ENCODE assay signal across 40 cellular contexts in the genomic region with DNA sequence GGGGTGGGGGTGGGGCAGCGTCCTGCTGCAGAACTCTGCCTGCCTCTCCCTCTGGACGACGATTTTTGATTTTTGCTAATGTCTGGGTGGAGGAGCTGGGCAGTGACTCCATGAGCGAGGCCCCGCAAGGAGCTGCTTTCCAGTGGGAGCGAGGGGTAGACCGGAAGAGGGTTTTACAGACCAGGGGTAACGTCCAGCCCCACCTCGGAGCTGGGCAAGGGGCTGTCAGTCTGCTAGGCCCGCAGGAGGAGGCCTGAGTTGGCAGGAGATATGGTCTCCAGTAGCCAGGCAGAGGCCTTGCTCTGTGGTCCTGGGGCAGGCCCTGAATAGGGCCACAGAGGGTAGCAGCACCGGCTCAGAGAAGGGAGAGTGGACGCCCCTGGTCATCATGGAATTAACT. TPM values are rescaled to one million over a fixed set of nuclear protein-coding genes. Genes with fewer than 3 reads are reported as not detected.
"Had no signal": no experiment of that assay in that cellular context is flagged by ENCODE, and none has a peak within 500 bp of the region (broad histone marks: within the 10 kb centered on the region; RNA-seq: fewer than 3 reads in every experiment).

No MANE protein-coding gene starts in this region.

- DNase-seq: activated CD4-positive, alpha-beta memory T cell treated with anti-CD3 and anti-CD28 coated beads, Interleukin-2, amount 10 ng/mL, durations not matched to agents 7 days and 5 days; activated CD4-positive, alpha-beta T cell treated with anti-CD3 and anti-CD28 coated beads for 1 hour; activated CD4-positive, alpha-beta T cell treated with anti-CD3 and anti-CD28 coated beads for 36 hours; activated CD4-positive, alpha-beta T cell treated with anti-CD3 and anti-CD28 coated beads for 48 hours; activated CD4-positive, alpha-beta T cell treated with anti-CD3 and anti-CD28 coated beads, Interleukin-2, amount 10 ng/mL, durations not matched to agents 7 days and 5 days; activated CD4-positive, alpha-beta T cell treated with anti-CD3 and anti-CD28 coated beads, Interleukin-2, amount 50 U/mL, for 48 hours; activated CD4-positive, CD25-positive, alpha-beta regulatory T cell; activated CD8-positive, alpha-beta memory T cell treated with anti-CD3 and anti-CD28 coated beads for 24 hours; activated CD8-positive, alpha-beta memory T cell treated with anti-CD3 and anti-CD28 coated beads, Interleukin-2, amount 10 ng/mL, durations not matched to agents 7 days and 5 days; activated CD8-positive, alpha-beta memory T cell treated with anti-CD3 and anti-CD28 coated beads, Interleukin-2, amount 50 U/mL, for 48 hours; activated CD8-positive, alpha-beta T cell treated with anti-CD3 and anti-CD28 coated beads, Interleukin-2, amount 10 ng/mL, durations not matched to agents 7 days and 5 days; activated gamma-delta T cell; activated naive CD4-positive, alpha-beta T cell treated with anti-CD3 and anti-CD28 coated beads, Interleukin-2, amount 10 ng/mL, durations not matched to agents 7 days and 5 days; activated naive CD4-positive, alpha-beta T cell treated with Interleukin-2 at 50 U/mL for 16 hours; activated naive CD8-positive, alpha-beta T cell treated with anti-CD3 and anti-CD28 coated beads, Interleukin-2, amount 10 ng/mL, durations not matched to agents 7 days and 5 days; activated naive CD8-positive, alpha-beta T cell treated with anti-CD3 and anti-CD28 coated beads, Interleukin-2, amount 50 U/mL, for 24 hours; activated T-cell treated with anti-CD3 and anti-CD28 coated beads, Interleukin-2, amount 50 U/mL, for 24 hours; activated T-cell treated with anti-CD3 and anti-CD28 coated beads, Interleukin-2, amount 50 U/mL, for 48 hours; amygdala; aorta; body of pancreas; brain microvascular endothelial cell; central memory CD4-positive, alpha-beta T cell; SW 1271; T-helper 1 cell; T-helper 2 cell; T-helper 9 cell; WERI-Rb-1 had no signal

- H3K36me3 ChIP-seq: brain microvascular endothelial cell, breast epithelium had no signal

- H3K4me1 ChIP-seq: breast epithelium had no signal

- H3K4me3 ChIP-seq: body of pancreas, breast epithelium had no signal

- H3K36me3 Mint-ChIP-seq: activated CD8-positive, alpha-beta memory T cell treated with anti-CD3 and anti-CD28 coated beads, Interleukin-2, amount 10 ng/mL, durations not matched to agents 7 days and 5 days; activated naive CD4-positive, alpha-beta T cell treated with anti-CD3 and anti-CD28 coated beads, Interleukin-2, amount 10 ng/mL, durations not matched to agents 7 days and 5 days; activated naive CD4-positive, alpha-beta T cell treated with anti-CD3 and anti-CD28 coated beads, Interleukin-2, amount 50 U/mL, for 24 hours; activated naive CD8-positive, alpha-beta T cell; activated naive CD8-positive, alpha-beta T cell treated with anti-CD3 and anti-CD28 coated beads, Interleukin-2, amount 10 ng/mL, durations not matched to agents 7 days and 5 days; WTC11 had no signal

- H3K4me3 Mint-ChIP-seq: activated CD4-positive, alpha-beta memory T cell treated with anti-CD3 and anti-CD28 coated beads, Interleukin-2, amount 10 ng/mL, durations not matched to agents 7 days and 5 days; activated CD4-positive, alpha-beta T cell treated with anti-CD3 and anti-CD28 coated beads for 36 hours; activated CD4-positive, alpha-beta T cell treated with anti-CD3 and anti-CD28 coated beads, Interleukin-2, amount 10 ng/mL, durations not matched to agents 7 days and 5 days; activated CD8-positive, alpha-beta memory T cell treated with anti-CD3 and anti-CD28 coated beads, Interleukin-2, amount 10 ng/mL, durations not matched to agents 7 days and 5 days; activated CD8-positive, alpha-beta T cell treated with anti-CD3 and anti-CD28 coated beads, Interleukin-2, amount 10 ng/mL, durations not matched to agents 7 days and 5 days; activated naive CD4-positive, alpha-beta T cell treated with anti-CD3 and anti-CD28 coated beads, Interleukin-2, amount 10 ng/mL, durations not matched to agents 7 days and 5 days; activated naive CD4-positive, alpha-beta T cell treated with anti-CD3 and anti-CD28 coated beads, Interleukin-2, amount 50 U/mL, for 24 hours; activated naive CD8-positive, alpha-beta T cell; activated naive CD8-positive, alpha-beta T cell treated with anti-CD3 and anti-CD28 coated beads, Interleukin-2, amount 10 ng/mL, durations not matched to agents 7 days and 5 days; activated naive CD8-positive, alpha-beta T cell treated with anti-CD3 and anti-CD28 coated beads, Interleukin-2, amount 50 U/mL, for 24 hours; activated T-cell treated with anti-CD3 and anti-CD28 coated beads, Interleukin-2, amount 50 U/mL, for 24 hours; T-helper 1 cell treated with Interleukin-12 subunit alpha and Interleukin-12 subunit beta and Interleukin-4 antibody, amounts not matched to agents 30 μg/mL and 1 μg/mL, for 36 hours; T-helper 2 cell treated with Interferon-gamma antibody and Interleukin-4, amounts not matched to agents 5 μg/mL and 100 μg/mL, for 36 hours; WTC11 had no signal

- H3K9me3 ChIP-seq: body of pancreas, breast epithelium had no signal

- FAIRE-seq: astrocyte, TTC549 had no signal

- H3K9me3 Mint-ChIP-seq: activated CD4-positive, alpha-beta memory T cell treated with anti-CD3 and anti-CD28 coated beads, Interleukin-2, amount 10 ng/mL, durations not matched to agents 7 days and 5 days; activated CD4-positive, alpha-beta T cell treated with anti-CD3 and anti-CD28 coated beads, Interleukin-2, amount 10 ng/mL, durations not matched to agents 7 days and 5 days; activated naive CD4-positive, alpha-beta T cell treated with anti-CD3 and anti-CD28 coated beads, Interleukin-2, amount 10 ng/mL, durations not matched to agents 7 days and 5 days; activated naive CD4-positive, alpha-beta T cell treated with anti-CD3 and anti-CD28 coated beads, Interleukin-2, amount 50 U/mL, for 24 hours; activated naive CD8-positive, alpha-beta T cell treated with anti-CD3 and anti-CD28 coated beads, Interleukin-2, amount 10 ng/mL, durations not matched to agents 7 days and 5 days; activated naive CD8-positive, alpha-beta T cell treated with anti-CD3 and anti-CD28 coated beads, Interleukin-2, amount 50 U/mL, for 24 hours; activated T-cell treated with anti-CD3 and anti-CD28 coated beads, Interleukin-2, amount 50 U/mL, for 24 hours; activated T-helper 2 cell treated with anti-CD3 and anti-CD28 coated beads, Interferon-gamma antibody, Interleukin-2, Interleukin-4, amounts not matched to agents 10 μg/mL and 5 μg/mL and 100 μg/mL, durations not matched to agents 14 hours and 24 hours and 36 hours; T-helper 1 cell treated with Interleukin-12 subunit alpha and Interleukin-12 subunit beta and Interleukin-4 antibody, amounts not matched to agents 30 μg/mL and 1 μg/mL, for 36 hours; T-helper 2 cell treated with Interferon-gamma antibody and Interleukin-4, amounts not matched to agents 5 μg/mL and 100 μg/mL, for 36 hours; WTC11 had no signal

- H3K27ac ChIP-seq: body of pancreas, brain microvascular endothelial cell, breast epithelium, WERI-Rb-1 had no signal

- ATAC-seq: activated CD4-positive, alpha-beta T cell treated with anti-CD3 and anti-CD28 coated beads for 36 hours; activated CD4-positive, CD25-positive, alpha-beta regulatory T cell treated with anti-CD3 and anti-CD28 coated beads, Interleukin-2, amount 50 U/mL, for 24 hours; activated CD8-positive, alpha-beta memory T cell treated with anti-CD3 and anti-CD28 coated beads, Interleukin-2, amount 10 ng/mL, durations not matched to agents 7 days and 5 days; activated CD8-positive, alpha-beta T cell treated with anti-CD3 and anti-CD28 coated beads, Interleukin-2, amount 10 ng/mL, durations not matched to agents 7 days and 5 days; activated naive CD8-positive, alpha-beta T cell treated with anti-CD3 and anti-CD28 coated beads, Interleukin-2, amount 50 U/mL, for 24 hours; body of pancreas; WTC11 had no signal

- H3K27me3 ChIP-seq: body of pancreas, breast epithelium had no signal

- H3K27ac Mint-ChIP-seq: activated CD4-positive, alpha-beta memory T cell treated with anti-CD3 and anti-CD28 coated beads, Interleukin-2, amount 10 ng/mL, durations not matched to agents 7 days and 5 days; activated CD4-positive, alpha-beta T cell treated with anti-CD3 and anti-CD28 coated beads for 36 hours; activated CD4-positive, alpha-beta T cell treated with anti-CD3 and anti-CD28 coated beads, Interleukin-2, amount 10 ng/mL, durations not matched to agents 7 days and 5 days; activated CD8-positive, alpha-beta memory T cell treated with anti-CD3 and anti-CD28 coated beads, Interleukin-2, amount 10 ng/mL, durations not matched to agents 7 days and 5 days; activated CD8-positive, alpha-beta T cell treated with anti-CD3 and anti-CD28 coated beads, Interleukin-2, amount 10 ng/mL, durations not matched to agents 7 days and 5 days; activated naive CD4-positive, alpha-beta T cell treated with anti-CD3 and anti-CD28 coated beads, Interleukin-2, amount 10 ng/mL, durations not matched to agents 7 days and 5 days; activated naive CD8-positive, alpha-beta T cell; activated naive CD8-positive, alpha-beta T cell treated with anti-CD3 and anti-CD28 coated beads, Interleukin-2, amount 10 ng/mL, durations not matched to agents 7 days and 5 days; activated naive CD8-positive, alpha-beta T cell treated with anti-CD3 and anti-CD28 coated beads, Interleukin-2, amount 50 U/mL, for 24 hours; activated T-cell treated with anti-CD3 and anti-CD28 coated beads, Interleukin-2, amount 50 U/mL, for 24 hours; activated T-helper 2 cell treated with anti-CD3 and anti-CD28 coated beads, Interferon-gamma antibody, Interleukin-2, Interleukin-4, amounts not matched to agents 10 μg/mL and 5 μg/mL and 100 μg/mL, durations not matched to agents 14 hours and 24 hours and 36 hours; T-helper 1 cell treated with Interleukin-12 subunit alpha and Interleukin-12 subunit beta and Interleukin-4 antibody, amounts not matched to agents 30 μg/mL and 1 μg/mL, for 36 hours; T-helper 2 cell treated with Interferon-gamma antibody and Interleukin-4, amounts not matched to agents 5 μg/mL and 100 μg/mL, for 36 hours; WTC11 had no signal

RNA-seq across cellular contexts. Expression of a gene that starts 46.9 kb away (rescaled TPM):
- total RNA-seq: activated CD8-positive, alpha-beta T cell treated with anti-CD3 and anti-CD28 coated beads, Interleukin-2, amount 10 ng/mL, durations not matched to agents 7 days and 5 days; aorta; astrocyte; body of pancreas; breast epithelium; cardiac septum had no signal
- polyA plus RNA-seq: adipose tissue had no signal
